11 cellular contexts compared by ENCODE assay signal in the genomic region with DNA sequence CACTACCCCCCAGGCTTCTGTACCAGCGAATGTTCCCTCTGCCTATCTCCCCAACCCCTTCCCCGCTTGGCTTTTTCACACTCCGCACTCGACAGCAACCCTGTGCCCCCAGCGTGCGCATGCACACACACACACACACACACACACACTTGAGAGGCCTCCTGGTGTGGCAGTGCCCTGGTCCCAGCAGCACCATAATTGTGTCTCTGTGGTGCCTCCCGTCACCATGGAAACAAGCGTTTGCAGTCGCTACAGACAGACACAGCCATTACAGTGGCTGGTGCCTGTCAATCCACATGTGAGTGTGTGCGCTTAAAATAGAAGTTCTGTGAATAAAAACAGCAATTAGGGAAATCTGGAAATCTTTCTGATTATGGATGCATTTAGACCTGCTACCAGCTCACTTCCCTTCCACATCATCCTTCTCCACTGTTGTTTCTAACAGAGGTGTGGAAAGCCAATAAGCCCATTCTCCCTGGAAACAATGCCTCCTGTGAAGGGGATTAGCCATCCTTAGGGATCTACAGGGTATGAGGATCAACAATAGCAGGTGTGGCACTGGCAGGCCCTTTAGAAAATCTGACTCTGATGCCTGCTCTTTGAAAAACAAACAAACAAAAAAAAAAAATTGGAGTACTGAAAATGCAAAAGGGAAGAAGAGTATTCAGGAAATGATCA.
DNase-seq lines count a peak whose midpoint lies in the region; ATAC-seq and TF ChIP-seq lines count a peak whose summit lies in the region.
"Had no signal": no experiment of that assay in that cellular context is flagged by ENCODE, and none has a peak within 500 bp of the region (broad histone marks: within the 10 kb centered on the region; RNA-seq: fewer than 3 reads in every experiment).

No MANE protein-coding gene starts in this region.

- no peak overlapping the region for H3K27ac Mint-ChIP-seq in activated CD8-positive, alpha-beta T cell treated with anti-CD3 and anti-CD28 coated beads for 36 hours
- no peak overlapping the region for H3K27ac Mint-ChIP-seq in T-helper 2 cell treated with Interferon-gamma antibody and Interleukin-4, amounts not matched to agents 5 μg/mL and 100 μg/mL, for 36 hours
- H3K27ac Mint-ChIP-seq: activated T-helper 2 cell treated with anti-CD3 and anti-CD28 coated beads, Interferon-gamma antibody, Interleukin-2, Interleukin-4, amounts not matched to agents 10 μg/mL and 5 μg/mL and 100 μg/mL, durations not matched to agents 14 hours and 24 hours and 36 hours had no signal

- H3K27me3 ChIP-seq in heart left ventricle (no peaks in the 10 kb centered on the region), aorta (ENCODE audit: control insufficient read depth in 1 of 2, insufficient read depth in 2 of 2, low read length in 1 of 2) (no peaks in the 10 kb centered on the region), tibial nerve (no peaks in the 10 kb centered on the region)

- H3K4me1 ChIP-seq in heart left ventricle: peaks cover 0 to 4% (median 0%) of the 10 kb centered on the region in 12 donors
- H3K4me1 ChIP-seq in aorta (ENCODE audit: control insufficient read depth in 1 of 2, insufficient read depth in 2 of 2, low read length in 2 of 2): no peaks in the 10 kb centered on the region
- H3K4me1 ChIP-seq in tibial nerve: peaks cover 0 to 4% (median 0%) of the 10 kb centered on the region in 4 donors

- no peak overlapping the region for H3K27ac ChIP-seq in heart left ventricle
- peak overlapping the region; percentile 29 for H3K27ac ChIP-seq in cingulate gyrus (ENCODE audit: low read depth, low read length)
- no peak overlapping the region for H3K27ac ChIP-seq in aorta (ENCODE audit: low read depth in 1 of 2, low read length in 2 of 2)
- H3K27ac ChIP-seq in tibial nerve: no peak overlapping the region
- H3K27ac ChIP-seq: parathyroid adenoma had no signal

- no peak for TF ChIP-seq POLR2A in heart left ventricle (IDR thresholded peaks at IDR 0.05)
- no peak for TF ChIP-seq POLR2A in tibial nerve (IDR thresholded peaks at IDR 0.05)

- H3K9me3 ChIP-seq in heart left ventricle (no peaks in the 10 kb centered on the region), aorta (ENCODE audit: control insufficient read depth, low read length) (no peaks in the 10 kb centered on the region), tibial nerve (no peaks in the 10 kb centered on the region)

- no peaks in the 10 kb centered on the region for H3K9me3 Mint-ChIP-seq in activated CD8-positive, alpha-beta T cell treated with anti-CD3 and anti-CD28 coated beads for 36 hours
- no peaks in the 10 kb centered on the region for H3K9me3 Mint-ChIP-seq in T-helper 2 cell treated with Interferon-gamma antibody and Interleukin-4, amounts not matched to agents 5 μg/mL and 100 μg/mL, for 36 hours
- H3K9me3 Mint-ChIP-seq: activated T-helper 2 cell treated with anti-CD3 and anti-CD28 coated beads, Interferon-gamma antibody, Interleukin-2, Interleukin-4, amounts not matched to agents 10 μg/mL and 5 μg/mL and 100 μg/mL, durations not matched to agents 14 hours and 24 hours and 36 hours had no signal

- no peaks in the 10 kb centered on the region for H3K36me3 Mint-ChIP-seq in activated CD8-positive, alpha-beta T cell treated with anti-CD3 and anti-CD28 coated beads for 36 hours (ENCODE audit: low read depth)
- H3K36me3 Mint-ChIP-seq in T-helper 2 cell treated with Interferon-gamma antibody and Interleukin-4, amounts not matched to agents 5 μg/mL and 100 μg/mL, for 36 hours (ENCODE audit: low read depth): no peaks in the 10 kb centered on the region

- WGBS in heart left ventricle, 4 donors: 55 to 68% (median 66%) methylated on average over 10 of the region's 10 CpGs
- 66 to 69% methylated on average over 10 of the region's 10 CpGs for WGBS in aorta, 2 donors
- WGBS in tibial nerve, 2 donors: 50 to 54% methylated on average over 10 of the region's 10 CpGs

- no peak for TF ChIP-seq EP300 in tibial nerve (IDR thresholded peaks at IDR 0.05)

- no peak overlapping the region for H3K4me3 Mint-ChIP-seq in activated CD8-positive, alpha-beta T cell treated with anti-CD3 and anti-CD28 coated beads for 36 hours
- no peak overlapping the region for H3K4me3 Mint-ChIP-seq in T-helper 2 cell treated with Interferon-gamma antibody and Interleukin-4, amounts not matched to agents 5 μg/mL and 100 μg/mL, for 36 hours

- no peaks in the 10 kb centered on the region for H3K27me3 Mint-ChIP-seq in activated CD8-positive, alpha-beta T cell treated with anti-CD3 and anti-CD28 coated beads for 36 hours
- no peaks in the 10 kb centered on the region for H3K27me3 Mint-ChIP-seq in T-helper 2 cell treated with Interferon-gamma antibody and Interleukin-4, amounts not matched to agents 5 μg/mL and 100 μg/mL, for 36 hours (ENCODE audit: low read depth)

- intact Hi-C loops in heart left ventricle (cut with DNase I) (loop anchor here in 3 of 10 donors (10.0 kb wide), 3 partner anchors 140 to 750 kb away; no protein-coding TSS in a partner anchor), Right ventricle myocardium superior (cut with DNase I) (loop anchor here (10.0 kb wide), 1 partner anchor 140 kb away; no protein-coding TSS in a partner anchor), aorta (cut with DNase I) (no loop called here)
- intact Hi-C loops in activated CD8-positive, alpha-beta T cell treated with anti-CD3 and anti-CD28 coated beads for 36 hours (cut with micrococcal nuclease): no loop called here

- H3K4me1 Mint-ChIP-seq in activated CD8-positive, alpha-beta T cell treated with anti-CD3 and anti-CD28 coated beads for 36 hours (ENCODE audit: low read depth): no peaks in the 10 kb centered on the region
- no peaks in the 10 kb centered on the region for H3K4me1 Mint-ChIP-seq in T-helper 2 cell treated with Interferon-gamma antibody and Interleukin-4, amounts not matched to agents 5 μg/mL and 100 μg/mL, for 36 hours (ENCODE audit: low read depth)

- peak in 3 of 4 donors; percentile 28 to 43 (median 36) for ATAC-seq in heart left ventricle
- no peak for ATAC-seq in Right ventricle myocardium superior (ENCODE audit: poor library complexity)
- ATAC-seq in aorta (ENCODE audit: low FRiP score): peak; percentile 19
- no peak for ATAC-seq in activated CD8-positive, alpha-beta T cell treated with anti-CD3 and anti-CD28 coated beads for 36 hours

- DNase-seq in heart left ventricle (no peak), Right ventricle myocardium superior (no peak), NCI-H2171 (lab: John Stamatoyannopoulos, UW) (peak; percentile 6), aorta (no peak), tibial nerve (ENCODE audit: low spot score in 2 of 2) (no peak)
- no peak for DNase-seq in activated CD8-positive, alpha-beta T cell treated with anti-CD3 and anti-CD28 coated beads for 36 hours
- DNase-seq in T-helper 2 cell treated with Interferon-gamma antibody and Interleukin-4, amounts not matched to agents 5 μg/mL and 100 μg/mL, for 36 hours (ENCODE audit: low spot score): no peak
- DNase-seq: IMR-90 had no signal

- POLR2A ChIA-PET in activated CD8-positive, alpha-beta T cell treated with anti-CD3 and anti-CD28 coated beads for 36 hours (lab: Charles Lee): no interaction called here

- CTCF ChIA-PET in activated CD8-positive, alpha-beta T cell treated with anti-CD3 and anti-CD28 coated beads for 36 hours (lab: Charles Lee): no interaction called here

- TF ChIP-seq CTCF in heart left ventricle (IDR thresholded peaks at IDR 0.05): no peak
- TF ChIP-seq CTCF in tibial nerve (IDR thresholded peaks at IDR 0.05): no peak
- TF ChIP-seq CTCF in activated CD8-positive, alpha-beta T cell treated with anti-CD3 and anti-CD28 coated beads for 36 hours (IDR thresholded peaks at IDR 0.05): no peak

- H3K36me3 ChIP-seq in heart left ventricle: no peaks in the 10 kb centered on the region
- no peaks in the 10 kb centered on the region for H3K36me3 ChIP-seq in aorta (ENCODE audit: control insufficient read depth in 1 of 2, insufficient read depth in 2 of 2, low read length in 1 of 2)
- no peaks in the 10 kb centered on the region for H3K36me3 ChIP-seq in tibial nerve

- H3K4me3 ChIP-seq in heart left ventricle: no peak overlapping the region
- H3K4me3 ChIP-seq in aorta (ENCODE audit: low read length in 2 of 2): no peak overlapping the region
- no peak overlapping the region for H3K4me3 ChIP-seq in tibial nerve

Comparison
In these comparisons a context has a peak if more than half of its experiments do, and no peak if none do; other contexts are left out.
1. ATAC-seq: peak in heart left ventricle (3 of 4) and aorta (single experiment); none in Right ventricle myocardium superior (single experiment) and activated CD8-positive, alpha-beta T cell treated with anti-CD3 and anti-CD28 coated beads for 36 hours (single experiment).